In the genomic region with DNA sequence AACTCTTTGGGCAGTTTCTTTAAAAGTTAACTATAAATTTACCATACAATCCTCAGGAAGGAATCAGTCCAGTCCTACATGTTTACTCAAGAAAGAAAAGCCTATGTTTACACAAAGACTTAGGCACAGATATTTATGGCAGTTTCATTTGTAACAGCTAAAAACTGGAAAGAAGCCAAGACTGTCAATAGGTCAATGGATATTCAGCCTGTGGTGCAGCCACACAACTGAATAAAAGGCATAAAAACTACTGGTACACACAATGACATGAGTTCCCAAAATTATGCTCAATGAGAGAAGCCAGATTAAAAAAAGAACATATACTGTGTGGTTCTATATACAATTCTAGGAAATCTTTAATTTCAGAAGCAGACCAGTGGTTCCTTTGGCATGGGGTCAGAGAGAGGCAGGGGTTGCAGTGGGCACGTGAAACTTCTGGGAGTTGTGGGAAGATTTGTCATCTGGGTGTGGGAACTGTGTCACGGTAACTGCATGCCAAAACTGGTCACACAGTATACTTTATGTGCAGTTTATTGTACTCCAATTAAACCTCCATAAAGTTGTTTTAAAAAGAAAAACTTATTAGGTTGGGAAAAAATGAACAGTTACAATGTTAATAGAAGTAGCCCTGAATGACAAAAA, we compare ENCODE assay signal across 9 cellular contexts. TPM values are rescaled to one million over a fixed set of nuclear protein-coding genes. Genes with fewer than 3 reads are reported as not detected.
DNase-seq lines count a peak whose midpoint lies in the region; ATAC-seq, FAIRE-seq and TF ChIP-seq lines count a peak whose summit lies in the region.
"Had no signal": no experiment of that assay in that cellular context is flagged by ENCODE, and none has a peak within 500 bp of the region (broad histone marks: within the 10 kb centered on the region; RNA-seq: fewer than 3 reads in every experiment).

No MANE protein-coding gene starts in this region.

- H3K27ac ChIP-seq in GM23248, result no peak overlapping the region
- H3K27ac ChIP-seq in gastrocnemius medialis, result peak overlapping the region; percentile 23 to 41 (median 38)
- H3K27ac ChIP-seq: parathyroid adenoma had no signal

- no peaks in the 10 kb centered on the region for H3F3A ChIP-seq in GM23248 (ENCODE audit: insufficient read depth)

- DNase-seq in GM23248 (peak; percentile 15), NCI-H345 (lab: John Stamatoyannopoulos, UW) (peak; percentile 60), gastrocnemius medialis (no peak), putamen (ENCODE audit: low spot score) (no peak), NCI-H524 treated with DMSO at 0.1 percent for 48 hours (lab: John Stamatoyannopoulos, UW) (no peak)
- no peak for DNase-seq in stimulated activated naive CD4-positive, alpha-beta T cell treated with Interleukin-2 at 50 U/mL for 16 hours (lab: John Stamatoyannopoulos, UW)
- DNase-seq: activated CD8-positive, alpha-beta memory T cell treated with anti-CD3 and anti-CD28 coated beads, Interleukin-2, amount 10 ng/mL, durations not matched to agents 7 days and 5 days had no signal

- no peaks in the 10 kb centered on the region for H3K36me3 ChIP-seq in GM23248 (ENCODE audit: low read depth)
- H3K36me3 ChIP-seq in gastrocnemius medialis, result no peaks in the 10 kb centered on the region

- in situ Hi-C loops in GM23248 (cut with MboI) (no loop called here), gastrocnemius medialis (cut with MboI; ENCODE audit: low sequenced_read_pairs in 4 of 4) (no loop called here)

- no peaks in the 10 kb centered on the region for H3K4me1 ChIP-seq in GM23248 (ENCODE audit: insufficient read depth)
- H3K4me1 ChIP-seq in gastrocnemius medialis, result peaks cover 9 to 33% of the 10 kb centered on the region in 2 donors
- H3K4me1 ChIP-seq: parathyroid adenoma had no signal

- H3K9me2 ChIP-seq in GM23248 (ENCODE audit: insufficient read depth), result no peaks in the 10 kb centered on the region

- intact Hi-C loops in gastrocnemius medialis (cut with DNase I; ENCODE audit: low total_unique reads), result no loop called here

- peaks cover 45% of the 10 kb centered on the region for H3K79me2 ChIP-seq in GM23248 (ENCODE audit: insufficient read depth)

- no peak overlapping the region for H3K9ac ChIP-seq in GM23248
- H3K9ac ChIP-seq: parathyroid adenoma had no signal

- TF ChIP-seq CTCF in gastrocnemius medialis (IDR thresholded peaks at IDR 0.05 in 4 of 5, conservative IDR thresholded peaks at IDR 0.05 in 1 of 5), result no peak

- H3K9me3 ChIP-seq in GM23248 (ENCODE audit: low read depth) (no peaks in the 10 kb centered on the region), gastrocnemius medialis (no peaks in the 10 kb centered on the region)

- no peak for TF ChIP-seq POLR2A in gastrocnemius medialis (IDR thresholded peaks at IDR 0.05)

- FAIRE-seq in endometrium (lab: Jason Lieb, UNC), result peak; percentile 60

- no peaks in the 10 kb centered on the region for H3K27me3 ChIP-seq in GM23248 (replicated peaks; ENCODE audit: insufficient read depth)
- H3K27me3 ChIP-seq in gastrocnemius medialis, result no peaks in the 10 kb centered on the region

- H3K4me3 ChIP-seq in GM23248, result no peak overlapping the region
- no peak overlapping the region for H3K4me3 ChIP-seq in gastrocnemius medialis

- no peaks in the 10 kb centered on the region for H4K20me1 ChIP-seq in GM23248 (ENCODE audit: insufficient read depth)

- H2AFZ ChIP-seq in GM23248, result no peak overlapping the region
- H2AFZ ChIP-seq: parathyroid adenoma had no signal

- no peak overlapping the region for H3K4me2 ChIP-seq in GM23248 (ENCODE audit: unreplicated experiment)

- WGBS in GM23248 (ENCODE audit: low coverage in 1 of 2, low lambda C conversion rate in 2 of 2, missing lambda C conversion rate in 2 of 2), 2 experiments, result 20 to 27% methylated on average over 2 of the region's 2 CpGs

- ATAC-seq in gastrocnemius medialis, result no peak
- ATAC-seq: activated CD8-positive, alpha-beta memory T cell treated with anti-CD3 and anti-CD28 coated beads, Interleukin-2, amount 10 ng/mL, durations not matched to agents 7 days and 5 days had no signal

RNA-seq across cellular contexts. Expression of a gene that starts 26.8 kb away (rescaled TPM):
- 10.9 and 13.6 TPM in 2 replicates for total RNA-seq in GM23248 (2014; rRNA removed; shearing (Covaris generic))
- 10.6 and 11.3 TPM in 2 replicates for polyA plus RNA-seq in GM23248 (2016; fragmentation: Nextera tagmentation; extraction: Ambion mirVana)
- total RNA-seq in gastrocnemius medialis, result 1 to 10 TPM; 1.7 to 6.7 (median 4.4) TPM

RNA-seq across cellular contexts. Expression of a gene that starts 27.3 kb away (rescaled TPM):
- 4.0 and 11.8 TPM in 2 replicates for total RNA-seq in GM23248 (2014; rRNA removed; shearing (Covaris generic))
- 11.6 and 12.7 TPM in 2 replicates for polyA plus RNA-seq in GM23248 (2016; fragmentation: Nextera tagmentation; extraction: Ambion mirVana)
- total RNA-seq in gastrocnemius medialis, result 10 to 100 TPM in 3 of 4 donors, 1 to 10 TPM in 1; 7.2 to 31.2 (median 22.8) TPM

Comparison
In these comparisons a context has a peak if more than half of its experiments do, and no peak if none do; other contexts are left out.
1. DNase-seq: peak in GM23248 (single experiment) and NCI-H345 (single experiment); none in gastrocnemius medialis (0 of 2), putamen (single experiment), NCI-H524 treated with DMSO at 0.1 percent for 48 hours (single experiment) and stimulated activated naive CD4-positive, alpha-beta T cell treated with Interleukin-2 at 50 U/mL for 16 hours (single experiment).